15 cellular contexts compared by ENCODE assay signal in genomic region chr13:36357692-36358091, GRCh38. TPM values are rescaled to one million over a fixed set of nuclear protein-coding genes. Genes with fewer than 3 reads are reported as not detected.
DNase-seq lines count a peak whose midpoint lies in the region; TF ChIP-seq lines count a peak whose summit lies in the region.
"Had no signal": no experiment of that assay in that cellular context is flagged by ENCODE, and none has a peak within 500 bp of the region (broad histone marks: within the 10 kb centered on the region; RNA-seq: fewer than 3 reads in every experiment).

No MANE protein-coding gene starts in this region.

- H3K4me3 ChIP-seq in fibroblast of mammary gland (ENCODE audit: control insufficient read depth, low read depth, low read length) (no peak overlapping the region), ovary (no peak overlapping the region), uterus (no peak overlapping the region), OCI-LY7 (ENCODE audit: low read depth, low read length, poor library complexity, severe bottlenecking) (no peak overlapping the region)
- H3K4me3 ChIP-seq: heart right ventricle, pancreas, SJSA1 had no signal

- DNase-seq in SK-MEL-5 (ENCODE audit: low read depth, low spot score) (peak; percentile 26), fibroblast of mammary gland (ENCODE audit: low read depth) (peak; percentile 54), ovary (peak; percentile 43 to 80 (median 58)), uterus (peak; percentile 74 to 75), OCI-LY7 (ENCODE audit: low spot score) (no peak), KG1 (lab: John Stamatoyannopoulos, UW) (no peak)
- DNase-seq in effector CD8-positive, alpha-beta T cell (lab: John Stamatoyannopoulos, UW) = no peak
- DNase-seq: activated CD4-positive, alpha-beta T cell treated with anti-CD3 and anti-CD28 coated beads for 4 hours; CD4-positive, CD25-positive, alpha-beta regulatory T cell; DMS79 treated with DMSO at 0.1 percent for 48 hours; heart right ventricle; NCI-H146; NCI-H345; pancreas had no signal

- H3K9me3 ChIP-seq in ovary (no peaks in the 10 kb centered on the region), uterus (no peaks in the 10 kb centered on the region), OCI-LY7 (ENCODE audit: low read length) (no peaks in the 10 kb centered on the region)
- H3K9me3 ChIP-seq: heart right ventricle, pancreas, SJSA1 had no signal

- H2AFZ ChIP-seq in OCI-LY7 (ENCODE audit: low read length) = no peak overlapping the region

- no peak overlapping the region for H3K27ac ChIP-seq in ovary
- peak overlapping the region; percentile 50 to 62 for H3K27ac ChIP-seq in uterus
- H3K27ac ChIP-seq in OCI-LY7 (ENCODE audit: low read depth, low read length, poor library complexity, severe bottlenecking) = no peak overlapping the region
- H3K27ac ChIP-seq: pancreas, SJSA1 had no signal

- TF ChIP-seq POLR2A in ovary (IDR thresholded peaks at IDR 0.05) = no peak
- no peak for TF ChIP-seq POLR2A in uterus (IDR thresholded peaks at IDR 0.05)

- no peak for TF ChIP-seq EP300 in ovary (IDR thresholded peaks at IDR 0.05)

- BruUV-seq in OCI-LY7 (replicated peaks; lab: Mats Ljungman, UMichigan) = no TSS peak

- H3K4me1 ChIP-seq in ovary (ENCODE audit: insufficient read depth) (peaks cover 14% of the 10 kb centered on the region), uterus (peaks cover 0 to 11% of the 10 kb centered on the region in 2 donors), OCI-LY7 (ENCODE audit: insufficient read depth, low read length, poor library complexity, severe bottlenecking) (no peaks in the 10 kb centered on the region)
- H3K4me1 ChIP-seq: pancreas had no signal

- H3K27me3 ChIP-seq in ovary = no peaks in the 10 kb centered on the region
- H3K27me3 ChIP-seq in uterus = no peaks in the 10 kb centered on the region
- H3K27me3 ChIP-seq: heart right ventricle, pancreas, SJSA1 had no signal

- no peak overlapping the region for H3K4me2 ChIP-seq in OCI-LY7 (ENCODE audit: low read length)

- H3K36me3 ChIP-seq in ovary = no peaks in the 10 kb centered on the region
- H3K36me3 ChIP-seq in uterus = no peaks in the 10 kb centered on the region
- no peaks in the 10 kb centered on the region for H3K36me3 ChIP-seq in OCI-LY7 (ENCODE audit: insufficient read depth, low read length)
- H3K36me3 ChIP-seq: heart right ventricle, pancreas, SJSA1 had no signal

- in situ Hi-C loops in SK-MEL-5 (cut with HindIII; ENCODE audit: low pct_unique_long_range_greater_than_20kb, low sequenced_read_pairs) = no loop called here

- intact Hi-C loops in ovary (cut with DNase I) (no loop called here), uterus (cut with DNase I; ENCODE audit: low total_unique reads) (no loop called here), OCI-LY7 (cut with micrococcal nuclease; ENCODE audit: unreplicated experiment) (no loop called here)

- H3K79me2 ChIP-seq in OCI-LY7 (ENCODE audit: insufficient read depth, low read depth, low read length) = no peaks in the 10 kb centered on the region

- no peaks in the 10 kb centered on the region for H3K9me2 ChIP-seq in OCI-LY7 (ENCODE audit: insufficient read depth, low read length)

- CTCF ChIA-PET in OCI-LY7 (lab: Charles Lee; ENCODE audit: unreplicated experiment) = no interaction called here

- no peaks in the 10 kb centered on the region for H4K20me1 ChIP-seq in OCI-LY7 (ENCODE audit: insufficient read depth, low read length)

- WGBS in ovary, 3 donors = 7 to 22% (median 9%) methylated on average over 3 of the region's 3 CpGs

- TF ChIP-seq CTCF in fibroblast of mammary gland (conservative IDR thresholded peaks at IDR 0.05; ENCODE audit: control insufficient read depth, insufficient read depth, low read depth, low read length) (no peak), ovary (IDR thresholded peaks at IDR 0.05) (no peak), uterus (IDR thresholded peaks at IDR 0.05) (no peak), OCI-LY7 (conservative IDR thresholded peaks at IDR 0.05; ENCODE audit: low read length) (no peak)

- POLR2A ChIA-PET in OCI-LY7 (lab: Charles Lee) = no interaction called here

RNA-seq across cellular contexts. Expression of gene SPART, which starts 11.5 kb away (rescaled TPM):
- 143 and 154 TPM in 2 replicates for total RNA-seq in SK-MEL-5 (2014; rRNA removed; shearing (Covaris generic))
- polyA plus RNA-seq in SK-MEL-5 (2015; cell fraction: cytosol; rRNA removed) = 60.5 and 88.7 TPM in 2 replicates
- 95.0 and 114 TPM in 2 replicates for polyA plus RNA-seq in SK-MEL-5 (2015; cell fraction: nucleus; rRNA removed)
- total RNA-seq in ovary = 100 to 1,000 TPM in 3 of 7 donors, 10 to 100 TPM in 4; 59.5 to 141 (median 98.1) TPM
- polyA plus RNA-seq in ovary = 100 to 1,000 TPM in 1 of 2 donors, 10 to 100 TPM in 1; 77.2 to 129 TPM
- total RNA-seq in uterus = 100 to 1,000 TPM in 3 of 4 donors, 10 to 100 TPM in 1; 45.6 to 297 (median 135) TPM
- total RNA-seq in OCI-LY7 (2014; rRNA removed; shearing (Covaris generic)) = not detected in 2 replicates
- not detected in 2 replicates for total RNA-seq in OCI-LY7 (2022)

Comparison
In these comparisons a context has a peak if more than half of its experiments do, and no peak if none do; other contexts are left out.
1. DNase-seq: peak in SK-MEL-5 (single experiment), fibroblast of mammary gland (single experiment), ovary (5 of 5) and uterus (2 of 2); none in effector CD8-positive, alpha-beta T cell (single experiment), OCI-LY7 (single experiment) and KG1 (single experiment).
2. H3K27ac ChIP-seq: peak in uterus (2 of 2); none in ovary (0 of 2) and OCI-LY7 (single experiment).
3. RNA of gene SPART, which starts 11.5 kb away (total RNA-seq): 143 to 154 TPM in SK-MEL-5, 45.6 to 297 TPM in uterus and 59.5 to 141 TPM in ovary; not detected in OCI-LY7; every median in the first group is over 10 times any median in the second.